In the genomic region with DNA sequence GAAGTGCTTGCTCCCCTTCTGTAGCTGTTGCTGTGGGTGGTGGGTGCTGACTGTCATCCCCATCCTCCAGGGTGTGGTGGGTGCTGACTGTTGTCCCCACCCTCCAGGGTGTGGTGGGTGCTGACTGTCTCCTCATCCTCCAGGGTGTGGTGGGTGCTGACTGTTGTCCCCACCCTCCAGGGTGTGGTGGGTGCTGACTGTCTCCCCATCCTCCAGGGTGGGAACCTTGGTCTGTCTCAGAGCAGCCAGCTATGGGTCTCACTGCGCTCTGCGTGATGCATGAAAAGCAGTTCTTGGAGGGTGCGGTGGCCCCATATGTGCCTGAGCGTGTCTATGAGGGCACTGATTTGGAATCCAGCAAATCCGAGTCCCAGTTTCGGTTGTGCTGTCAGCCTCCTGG, we compare ENCODE assay signal across 17 cellular contexts.
DNase-seq lines count a peak whose midpoint lies in the region; ATAC-seq, FAIRE-seq and TF ChIP-seq lines count a peak whose summit lies in the region.
"Had no signal": no experiment of that assay in that cellular context is flagged by ENCODE, and none has a peak within 500 bp of the region (broad histone marks: within the 10 kb centered on the region; RNA-seq: fewer than 3 reads in every experiment).

No MANE protein-coding gene starts in this region.

- no peak for TF ChIP-seq POLR2A in GM12891 (IDR thresholded peaks at IDR 0.05; ENCODE audit: low read depth, low read length)

- no peak overlapping the region for H3K4me2 ChIP-seq in DND-41 (ENCODE audit: insufficient read depth, low read length)

- POLR2A ChIA-PET in activated CD4-positive, alpha-beta memory T cell treated with anti-CD3 and anti-CD28 coated beads, Interleukin-2, amount 10 ng/mL, durations not matched to agents 7 days and 5 days (lab: Charles Lee) = interaction anchor here (0.8 to 3.1 kb wide), 14 partner anchors 11 to 184 kb away, joined by 3 to 18 read pairs (median 3); no protein-coding TSS in a partner anchor
- POLR2A ChIA-PET in activated CD4-positive, alpha-beta memory T cell treated with anti-CD3 and anti-CD28 coated beads for 36 hours (lab: Charles Lee) = no interaction called here
- POLR2A ChIA-PET in activated CD8-positive, alpha-beta T cell treated with anti-CD3 and anti-CD28 coated beads, Interleukin-2, amount 10 ng/mL, durations not matched to agents 7 days and 5 days (lab: Charles Lee) = interaction anchor here (0.6 to 0.7 kb wide), 2 partner anchors 13 to 139 kb away, joined by 3 to 5 read pairs; no protein-coding TSS in a partner anchor
- POLR2A ChIA-PET in A673 (lab: Charles Lee; ENCODE audit: low non-redundant PET) = no interaction called here

- H3K27me3 Mint-ChIP-seq in activated CD4-positive, alpha-beta memory T cell treated with anti-CD3 and anti-CD28 coated beads, Interleukin-2, amount 10 ng/mL, durations not matched to agents 7 days and 5 days = no peaks in the 10 kb centered on the region
- H3K27me3 Mint-ChIP-seq in activated CD4-positive, alpha-beta memory T cell treated with anti-CD3 and anti-CD28 coated beads for 36 hours = no peaks in the 10 kb centered on the region
- no peaks in the 10 kb centered on the region for H3K27me3 Mint-ChIP-seq in activated CD8-positive, alpha-beta T cell treated with anti-CD3 and anti-CD28 coated beads, Interleukin-2, amount 10 ng/mL, durations not matched to agents 7 days and 5 days (ENCODE audit: low read depth)
- H3K27me3 Mint-ChIP-seq: IgD-negative memory B cell had no signal

- no peak for FAIRE-seq in GM12891 (lab: Jason Lieb, UNC)
- FAIRE-seq: GM12878 had no signal

- H3K36me3 Mint-ChIP-seq in activated CD4-positive, alpha-beta memory T cell treated with anti-CD3 and anti-CD28 coated beads, Interleukin-2, amount 10 ng/mL, durations not matched to agents 7 days and 5 days (ENCODE audit: low read depth) = peaks cover 76% of the 10 kb centered on the region
- peaks cover 14% of the 10 kb centered on the region for H3K36me3 Mint-ChIP-seq in activated CD4-positive, alpha-beta memory T cell treated with anti-CD3 and anti-CD28 coated beads for 36 hours
- peaks cover 59% of the 10 kb centered on the region for H3K36me3 Mint-ChIP-seq in activated CD8-positive, alpha-beta T cell treated with anti-CD3 and anti-CD28 coated beads, Interleukin-2, amount 10 ng/mL, durations not matched to agents 7 days and 5 days (ENCODE audit: low read depth)

- H3K9me3 ChIP-seq in DND-41 (ENCODE audit: insufficient read depth, low read length, severe bottlenecking) (no peaks in the 10 kb centered on the region), A673 (ENCODE audit: low read depth, low read length, poor library complexity, severe bottlenecking) (no peaks in the 10 kb centered on the region)

- intact Hi-C loops in activated CD4-positive, alpha-beta memory T cell treated with anti-CD3 and anti-CD28 coated beads for 36 hours (cut with micrococcal nuclease) = no loop called here
- intact Hi-C loops in A673 (cut with micrococcal nuclease; ENCODE audit: unreplicated experiment) = no loop called here

- ATAC-seq in DND-41 (ENCODE audit: insufficient read depth, low read depth) (no peak), esophagus mucosa (peak; percentile 43)
- ATAC-seq in activated CD8-positive, alpha-beta T cell treated with anti-CD3 and anti-CD28 coated beads, Interleukin-2, amount 10 ng/mL, durations not matched to agents 7 days and 5 days = no peak
- ATAC-seq: GM12878, Right ventricle myocardium inferior had no signal

- no peak overlapping the region for H3K9ac ChIP-seq in DND-41 (ENCODE audit: low read depth, low read length)

- H4K20me1 ChIP-seq in DND-41 (ENCODE audit: insufficient read depth, low read length) = peaks cover 6% of the 10 kb centered on the region; the same call in 1 of the 2 replicates

- DNase-seq in activated CD4-positive, alpha-beta memory T cell treated with anti-CD3 and anti-CD28 coated beads, Interleukin-2, amount 10 ng/mL, durations not matched to agents 7 days and 5 days = peak; percentile 45
- DNase-seq in activated CD4-positive, alpha-beta memory T cell treated with anti-CD3 and anti-CD28 coated beads for 36 hours = no peak
- DNase-seq in DND-41 (no peak), A673 (ENCODE audit: low spot score) (no peak), GM12891 (ENCODE audit: insufficient read length, low spot score) (no peak), NCI-H774 (lab: John Stamatoyannopoulos, UW) (no peak)
- DNase-seq in activated CD8-positive, alpha-beta T cell treated with anti-CD3 and anti-CD28 coated beads, Interleukin-2, amount 10 ng/mL, durations not matched to agents 7 days and 5 days = no peak
- DNase-seq: 8988T, GDM1, H7, NCI-H1105, NCI-H1694, NCI-H510A treated with DMSO at 0.1 percent for 48 hours had no signal

- H3K27ac ChIP-seq in DND-41 (ENCODE audit: low read length) (peak overlapping the region; percentile 2; the same call in 1 of the 2 replicates), A673 (ENCODE audit: low read depth, low read length, poor library complexity, severe bottlenecking) (no peak overlapping the region)

- H3K79me2 ChIP-seq in DND-41 (ENCODE audit: insufficient read depth, low read length) = peaks cover 84% of the 10 kb centered on the region

- peak overlapping the region; percentile 57 for H3K4me3 Mint-ChIP-seq in activated CD4-positive, alpha-beta memory T cell treated with anti-CD3 and anti-CD28 coated beads, Interleukin-2, amount 10 ng/mL, durations not matched to agents 7 days and 5 days
- no peak overlapping the region for H3K4me3 Mint-ChIP-seq in activated CD4-positive, alpha-beta memory T cell treated with anti-CD3 and anti-CD28 coated beads for 36 hours
- H3K4me3 Mint-ChIP-seq in activated CD8-positive, alpha-beta T cell treated with anti-CD3 and anti-CD28 coated beads, Interleukin-2, amount 10 ng/mL, durations not matched to agents 7 days and 5 days = no peak overlapping the region

- no peak overlapping the region for H2AFZ ChIP-seq in DND-41 (ENCODE audit: low read depth, low read length)

- no peaks in the 10 kb centered on the region for H3K9me3 Mint-ChIP-seq in activated CD4-positive, alpha-beta memory T cell treated with anti-CD3 and anti-CD28 coated beads, Interleukin-2, amount 10 ng/mL, durations not matched to agents 7 days and 5 days
- no peaks in the 10 kb centered on the region for H3K9me3 Mint-ChIP-seq in activated CD4-positive, alpha-beta memory T cell treated with anti-CD3 and anti-CD28 coated beads for 36 hours
- peaks cover 6% of the 10 kb centered on the region for H3K9me3 Mint-ChIP-seq in activated CD8-positive, alpha-beta T cell treated with anti-CD3 and anti-CD28 coated beads, Interleukin-2, amount 10 ng/mL, durations not matched to agents 7 days and 5 days (ENCODE audit: insufficient read depth)
- H3K9me3 Mint-ChIP-seq: IgD-negative memory B cell had no signal

- no peak overlapping the region for H3K4me3 ChIP-seq in DND-41 (ENCODE audit: low read depth in 1 of 2, low read length in 2 of 2)
- H3K4me3 ChIP-seq in A673 (ENCODE audit: low read depth, low read length, poor library complexity, severe bottlenecking) = no peak overlapping the region
- H3K4me3 ChIP-seq: GM12878 had no signal

- CTCF ChIA-PET in activated CD4-positive, alpha-beta memory T cell treated with anti-CD3 and anti-CD28 coated beads, Interleukin-2, amount 10 ng/mL, durations not matched to agents 7 days and 5 days (lab: Charles Lee) = interaction anchor here (0.5 to 1.7 kb wide), 4 partner anchors 13 to 738 kb away, joined by 3 to 5 read pairs (median 3); no protein-coding TSS in a partner anchor
- CTCF ChIA-PET in activated CD4-positive, alpha-beta memory T cell treated with anti-CD3 and anti-CD28 coated beads for 36 hours (lab: Charles Lee) = no interaction called here
- CTCF ChIA-PET in activated CD8-positive, alpha-beta T cell treated with anti-CD3 and anti-CD28 coated beads, Interleukin-2, amount 10 ng/mL, durations not matched to agents 7 days and 5 days (lab: Charles Lee) = no interaction called here
- CTCF ChIA-PET in A673 (lab: Charles Lee) = no interaction called here

- H3K4me1 Mint-ChIP-seq in activated CD4-positive, alpha-beta memory T cell treated with anti-CD3 and anti-CD28 coated beads, Interleukin-2, amount 10 ng/mL, durations not matched to agents 7 days and 5 days = peaks cover 94% of the 10 kb centered on the region
- H3K4me1 Mint-ChIP-seq in activated CD4-positive, alpha-beta memory T cell treated with anti-CD3 and anti-CD28 coated beads for 36 hours (ENCODE audit: low read depth) = peaks cover 67% of the 10 kb centered on the region
- H3K4me1 Mint-ChIP-seq in activated CD8-positive, alpha-beta T cell treated with anti-CD3 and anti-CD28 coated beads, Interleukin-2, amount 10 ng/mL, durations not matched to agents 7 days and 5 days (ENCODE audit: low read depth) = peaks cover 86% of the 10 kb centered on the region

- H3K36me3 ChIP-seq in DND-41 (ENCODE audit: insufficient read depth, low read length) = peaks cover 20% of the 10 kb centered on the region
- no peaks in the 10 kb centered on the region for H3K36me3 ChIP-seq in A673 (ENCODE audit: insufficient read depth, low read length, poor library complexity, severe bottlenecking)

- H3K27ac Mint-ChIP-seq in activated CD4-positive, alpha-beta memory T cell treated with anti-CD3 and anti-CD28 coated beads, Interleukin-2, amount 10 ng/mL, durations not matched to agents 7 days and 5 days = peak overlapping the region; percentile 93
- no peak overlapping the region for H3K27ac Mint-ChIP-seq in activated CD4-positive, alpha-beta memory T cell treated with anti-CD3 and anti-CD28 coated beads for 36 hours
- H3K27ac Mint-ChIP-seq in activated CD8-positive, alpha-beta T cell treated with anti-CD3 and anti-CD28 coated beads, Interleukin-2, amount 10 ng/mL, durations not matched to agents 7 days and 5 days = peak overlapping the region; percentile 82
- H3K27ac Mint-ChIP-seq: IgD-negative memory B cell had no signal

- no peak for TF ChIP-seq CTCF in DND-41 (IDR thresholded peaks at IDR 0.05; ENCODE audit: borderline replicate concordance, extremely low read depth, low read length, poor library complexity, severe bottlenecking)
- TF ChIP-seq CTCF in A673 (conservative IDR thresholded peaks at IDR 0.05; ENCODE audit: low read depth, low read length) = no peak

- H3K4me1 ChIP-seq in DND-41 (ENCODE audit: insufficient read depth, low read length) (peaks cover 15% of the 10 kb centered on the region), A673 (ENCODE audit: insufficient read depth, low read length, poor library complexity, severe bottlenecking) (peaks cover 6% of the 10 kb centered on the region)

- H3K27me3 ChIP-seq in DND-41 (ENCODE audit: insufficient read depth, low read length, poor library complexity) (no peaks in the 10 kb centered on the region), A673 (replicated peaks; ENCODE audit: insufficient read depth, low read depth, low read length, poor library complexity) (no peaks in the 10 kb centered on the region)

- BruUV-seq in A673 (replicated peaks; lab: Mats Ljungman, UMichigan) = no TSS peak

TF ChIP-seq in GM12891, 5 proteins besides CTCF, POLR2A, EP300 and RAD21:
- TF ChIP-seq PAX5 (IDR thresholded peaks at IDR 0.05; ENCODE audit: insufficient read depth, low read length, severe bottlenecking) = no peak
- no peak for TF ChIP-seq SPI1 (IDR thresholded peaks at IDR 0.05; ENCODE audit: low read depth, low read length)
- no peak for TF ChIP-seq TAF1 (IDR thresholded peaks at IDR 0.05; ENCODE audit: low read depth, low read length)
- TF ChIP-seq POLR2AphosphoS5 (IDR thresholded peaks at IDR 0.05; ENCODE audit: low read depth, low read length) = no peak
- TF ChIP-seq POU2F2 (IDR thresholded peaks at IDR 0.05; ENCODE audit: low read depth, low read length) = no peak

Comparison
In these comparisons a context has a peak if more than half of its experiments do, and no peak if none do; other contexts are left out.
1. POLR2A ChIA-PET loops: an anchor here in activated CD4-positive, alpha-beta memory T cell treated with anti-CD3 and anti-CD28 coated beads, Interleukin-2, amount 10 ng/mL, durations not matched to agents 7 days and 5 days (0.8 to 3.1 kb wide) and activated CD8-positive, alpha-beta T cell treated with anti-CD3 and anti-CD28 coated beads, Interleukin-2, amount 10 ng/mL, durations not matched to agents 7 days and 5 days (0.6 to 0.7 kb wide); none called in activated CD4-positive, alpha-beta memory T cell treated with anti-CD3 and anti-CD28 coated beads for 36 hours and A673.